24 cellular contexts compared by ENCODE assay signal in the genomic region with DNA sequence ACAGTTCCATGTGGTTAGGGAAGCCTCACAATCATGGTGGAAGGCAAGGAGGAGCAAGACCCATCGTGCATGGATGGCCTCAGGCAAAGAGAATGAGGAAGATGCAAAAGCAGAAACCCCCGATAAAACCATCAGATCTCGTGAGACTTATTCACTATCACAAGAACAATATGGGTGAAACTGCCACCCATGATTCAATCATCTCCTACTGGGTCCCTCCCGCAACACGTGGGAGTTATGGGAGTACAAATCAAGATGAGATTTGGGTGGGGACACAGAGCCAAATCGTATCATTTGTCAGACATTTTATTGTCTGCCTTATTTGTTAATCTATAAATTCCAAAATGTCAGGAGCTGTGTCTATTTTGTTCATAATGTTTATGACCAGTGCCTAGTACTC.
"Had no signal": no experiment of that assay in that cellular context is flagged by ENCODE, and none has a peak within 500 bp of the region (broad histone marks: within the 10 kb centered on the region; RNA-seq: fewer than 3 reads in every experiment).

No MANE protein-coding gene starts in this region.

- H3K4me3 Mint-ChIP-seq: activated CD4-positive, alpha-beta T cell treated with anti-CD3 and anti-CD28 coated beads for 36 hours; activated CD8-positive, alpha-beta T cell treated with anti-CD3 and anti-CD28 coated beads for 36 hours; activated naive CD8-positive, alpha-beta T cell; activated T-cell treated with anti-CD3 and anti-CD28 coated beads, Interleukin-2, amount 50 U/mL, for 4 hours; activated T-helper 17 cell treated with anti-CD3 and anti-CD28 coated beads, Interleukin-2, amount 50 U/mL, for 72 hours; effector memory CD8-positive, alpha-beta T cell had no signal

- H3K27me3 Mint-ChIP-seq: activated CD4-positive, alpha-beta T cell treated with anti-CD3 and anti-CD28 coated beads for 36 hours; activated CD8-positive, alpha-beta T cell treated with anti-CD3 and anti-CD28 coated beads for 36 hours; activated naive CD8-positive, alpha-beta T cell; activated T-helper 17 cell treated with anti-CD3 and anti-CD28 coated beads, Interleukin-2, amount 50 U/mL, for 72 hours; effector memory CD8-positive, alpha-beta T cell had no signal

- H3K9me3 ChIP-seq: esophagus muscularis mucosa had no signal

- H3K4me3 ChIP-seq: esophagus muscularis mucosa had no signal

- H3K27ac Mint-ChIP-seq: activated CD4-positive, alpha-beta T cell treated with anti-CD3 and anti-CD28 coated beads for 36 hours; activated CD8-positive, alpha-beta T cell treated with anti-CD3 and anti-CD28 coated beads for 36 hours; activated naive CD8-positive, alpha-beta T cell; activated T-helper 17 cell treated with anti-CD3 and anti-CD28 coated beads, Interleukin-2, amount 50 U/mL, for 72 hours; effector memory CD8-positive, alpha-beta T cell had no signal

- DNase-seq: activated CD4-positive, alpha-beta T cell treated with anti-CD3 and anti-CD28 coated beads for 36 hours; activated CD4-positive, alpha-beta T cell treated with anti-CD3 and anti-CD28 coated beads, Interleukin-2, amount 50 U/mL, for 1 hour; activated CD4-positive, alpha-beta T cell treated with anti-CD3 and anti-CD28 coated beads, Interleukin-2, amount 50 U/mL, for 48 hours; activated CD4-positive, CD25-positive, alpha-beta regulatory T cell; activated CD4-positive, CD25-positive, alpha-beta regulatory T cell treated with anti-CD3 and anti-CD28 coated beads, Interleukin-2, amount 50 U/mL, for 72 hours; activated CD8-positive, alpha-beta memory T cell treated with anti-CD3 and anti-CD28 coated beads for 24 hours; activated CD8-positive, alpha-beta T cell treated with anti-CD3 and anti-CD28 coated beads for 36 hours; activated effector memory CD4-positive, alpha-beta T cell treated with Interleukin-2 at 50 U/mL for 16 hours; activated gamma-delta T cell treated with Interleukin-2 at 50 U/mL for 16 hours; activated naive CD4-positive, alpha-beta T cell treated with anti-CD3 and anti-CD28 coated beads, Interleukin-2, amount 50 U/mL, for 16 hours; activated naive CD4-positive, alpha-beta T cell treated with Interleukin-2 at 50 U/mL for 16 hours; activated T-cell treated with anti-CD3 and anti-CD28 coated beads, Interleukin-2, amount 50 U/mL, for 4 hours; amniotic stem cell; anterior cingulate cortex; brain microvascular endothelial cell; caudate nucleus; cortex of kidney; dermis blood vessel endothelial cell; effector CD4-positive, alpha-beta T cell; effector memory CD8-positive, alpha-beta T cell; T-helper 2 cell had no signal

- H3K9me3 Mint-ChIP-seq: activated CD8-positive, alpha-beta T cell treated with anti-CD3 and anti-CD28 coated beads for 36 hours; activated T-cell treated with anti-CD3 and anti-CD28 coated beads, Interleukin-2, amount 50 U/mL, for 4 hours; activated T-helper 17 cell treated with anti-CD3 and anti-CD28 coated beads, Interleukin-2, amount 50 U/mL, for 72 hours; effector memory CD8-positive, alpha-beta T cell had no signal

- H3K27ac ChIP-seq: brain microvascular endothelial cell, esophagus muscularis mucosa had no signal

- ATAC-seq: activated CD4-positive, alpha-beta T cell treated with anti-CD3 and anti-CD28 coated beads for 36 hours; activated CD8-positive, alpha-beta T cell treated with anti-CD3 and anti-CD28 coated beads for 36 hours; activated T-cell treated with anti-CD3 and anti-CD28 coated beads, Interleukin-2, amount 50 U/mL, for 4 hours; activated T-helper 17 cell treated with anti-CD3 and anti-CD28 coated beads, Interleukin-2, amount 50 U/mL, for 72 hours; effector memory CD8-positive, alpha-beta T cell had no signal

- H3K27me3 ChIP-seq: brain microvascular endothelial cell, esophagus muscularis mucosa had no signal
